18 cellular contexts compared by ENCODE assay signal in the genomic region with DNA sequence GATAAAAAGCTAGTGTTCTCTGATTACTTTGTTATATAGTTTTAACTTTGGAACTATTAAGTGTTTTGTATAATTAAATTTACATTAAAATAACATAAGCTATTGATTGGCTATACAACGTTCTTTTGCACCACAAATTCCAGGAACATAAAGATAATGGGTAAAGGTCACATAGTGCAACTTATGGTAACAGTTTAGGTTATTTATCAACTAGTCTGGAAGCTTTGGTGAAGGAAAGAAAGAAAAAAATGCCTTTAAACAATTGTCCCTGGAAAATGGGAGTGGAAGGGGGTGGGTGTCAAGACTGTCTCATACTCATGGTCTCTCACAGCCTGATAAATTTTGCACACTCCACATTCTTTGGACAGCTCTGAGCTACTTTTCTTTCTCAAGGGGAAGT. TPM values are rescaled to one million over a fixed set of nuclear protein-coding genes. Genes with fewer than 3 reads are reported as not detected.
DNase-seq lines count a peak whose midpoint lies in the region; ATAC-seq, FAIRE-seq and TF ChIP-seq lines count a peak whose summit lies in the region.
"Had no signal": no experiment of that assay in that cellular context is flagged by ENCODE, and none has a peak within 500 bp of the region (broad histone marks: within the 10 kb centered on the region; RNA-seq: fewer than 3 reads in every experiment).

No MANE protein-coding gene starts in this region.

- DNase-seq in HepG2 (ENCODE audit: low spot score), result no peak
- no peak for DNase-seq in right lobe of liver
- no peak for DNase-seq in astrocyte (ENCODE audit: low read depth)
- DNase-seq in NCI-H2171 treated with DMSO at 0.1 percent for 48 hours (lab: John Stamatoyannopoulos, UW), result no peak
- no peak for DNase-seq in stimulated activated CD4-positive, alpha-beta T cell treated with anti-CD3 and anti-CD28 coated beads, Interleukin-2, amount 100 ng/mL, for 48 hours
- DNase-seq: Calu3, DMS153, DND-41, H9, KG1, NCI-H1048, NCI-H2029 treated with DMSO at 0.1 percent for 48 hours, NCI-H2227 treated with DMSO at 0.1 percent for 48 hours had no signal

- H3K4me1 Mint-ChIP-seq in astrocyte (ENCODE audit: low read depth, unreplicated experiment), result peaks cover 33% of the 10 kb centered on the region

- H3K9me3 Mint-ChIP-seq in astrocyte (ENCODE audit: unreplicated experiment), result peaks cover 7% of the 10 kb centered on the region
- H3K9me3 Mint-ChIP-seq: GM23338, H9 had no signal

- H3K79me2 ChIP-seq in HepG2 (ENCODE audit: insufficient read depth, low read length), result no peaks in the 10 kb centered on the region
- H3K79me2 ChIP-seq in astrocyte (ENCODE audit: insufficient read depth, low read length), result no peaks in the 10 kb centered on the region
- no peaks in the 10 kb centered on the region for H3K79me2 ChIP-seq in parathyroid adenoma

- ATAC-seq in HepG2 (peak; percentile 42; the same call in 2 of the 3 replicates), right lobe of liver (no peak), HG02678 (IDR thresholded peaks at IDR 0.05; ENCODE audit: unreplicated experiment) (no peak)
- ATAC-seq: GM23338 had no signal

- H4K20me1 ChIP-seq in HepG2 (ENCODE audit: insufficient read depth, low read length) (no peaks in the 10 kb centered on the region), astrocyte (ENCODE audit: insufficient read depth, low read length) (no peaks in the 10 kb centered on the region)

- TF ChIP-seq POLR2A in HepG2 (IDR thresholded peaks at IDR 0.05; ENCODE audit: insufficient read depth in 1 of 2, low read depth in 2 of 2, low read length in 2 of 2) (no peak), right lobe of liver (IDR thresholded peaks at IDR 0.05) (no peak)

- TF ChIP-seq CTCF in HepG2 (CRISPR knock-in tag; IDR thresholded peaks at IDR 0.05) (no peak), right lobe of liver (IDR thresholded peaks at IDR 0.05) (no peak), astrocyte (IDR thresholded peaks at IDR 0.05; ENCODE audit: insufficient read depth, low read depth, low read length) (no peak), parathyroid adenoma (IDR thresholded peaks at IDR 0.05) (no peak)

- H3K27me3 Mint-ChIP-seq in astrocyte (ENCODE audit: low read depth, unreplicated experiment), result no peaks in the 10 kb centered on the region

- no peak for TF ChIP-seq RAD21 in HepG2 (CRISPR knock-in tag; IDR thresholded peaks at IDR 0.05)

- 2% methylated on average over 1 of the region's 1 CpG for WGBS in HepG2 (ENCODE audit: low lambda C conversion rate)
- 27% methylated on average over 1 of the region's 1 CpG for WGBS in right lobe of liver (ENCODE audit: insufficient coverage, low coverage, low lambda C conversion rate, missing lambda C conversion rate)

- intact Hi-C loops in HepG2 (cut with micrococcal nuclease; ENCODE audit: unreplicated experiment), result no loop called here
- intact Hi-C loops in right lobe of liver (cut with DNase I), result no loop called here

- H3K4me1 ChIP-seq in HepG2 (ENCODE audit: insufficient read depth, low read length), result peaks cover 60% of the 10 kb centered on the region
- no peaks in the 10 kb centered on the region for H3K4me1 ChIP-seq in right lobe of liver
- H3K4me1 ChIP-seq in astrocyte (ENCODE audit: insufficient read depth, low read length), result peaks cover 18% of the 10 kb centered on the region
- peaks cover 31% of the 10 kb centered on the region for H3K4me1 ChIP-seq in parathyroid adenoma

- H3K9ac ChIP-seq in HepG2 (ENCODE audit: insufficient read depth, low read depth, low read length), result no peak overlapping the region
- no peak overlapping the region for H3K9ac ChIP-seq in astrocyte (ENCODE audit: low read length)
- no peak overlapping the region for H3K9ac ChIP-seq in parathyroid adenoma

- CTCF ChIA-PET in HepG2 (lab: Yijun Ruan, JAX; ENCODE audit: low intra/inter-chr PET ratio, low total read pairs), result no interaction called here

- H3K9me3 ChIP-seq in HepG2 (ENCODE audit: low read length) (no peaks in the 10 kb centered on the region), right lobe of liver (no peaks in the 10 kb centered on the region), astrocyte (ENCODE audit: insufficient read depth, low read depth, low read length) (no peaks in the 10 kb centered on the region), parathyroid adenoma (ENCODE audit: control insufficient read depth, low read length) (no peaks in the 10 kb centered on the region)
- H3K9me3 ChIP-seq: SJCRH30 had no signal

- H3K36me3 ChIP-seq in HepG2 (replicated peaks in 1 of 2; ENCODE audit: control insufficient read depth in 1 of 2, insufficient read depth in 2 of 2, low read length in 2 of 2) (no peaks in the 10 kb centered on the region), right lobe of liver (no peaks in the 10 kb centered on the region), astrocyte (ENCODE audit: insufficient read depth, low read length) (no peaks in the 10 kb centered on the region), parathyroid adenoma (ENCODE audit: control insufficient read depth, insufficient read depth, low read length) (no peaks in the 10 kb centered on the region)
- H3K36me3 ChIP-seq: SJCRH30 had no signal

- no peak overlapping the region for H3K4me3 ChIP-seq in HepG2 (replicated peaks in 1 of 3; ENCODE audit: insufficient read depth in 1 of 3, low read depth in 2 of 3, low read length in 3 of 3)
- H3K4me3 ChIP-seq in right lobe of liver, result no peak overlapping the region
- no peak overlapping the region for H3K4me3 ChIP-seq in astrocyte (ENCODE audit: insufficient read depth, low read depth, low read length)
- H3K4me3 ChIP-seq in parathyroid adenoma (ENCODE audit: low read depth, low read length), result no peak overlapping the region
- H3K4me3 ChIP-seq: GM23338, SJCRH30 had no signal

- H3K4me3 Mint-ChIP-seq in astrocyte (ENCODE audit: unreplicated experiment), result no peak overlapping the region
- H3K4me3 Mint-ChIP-seq: GM23338, H9 had no signal

- in situ Hi-C loops in HepG2 (cut with HindIII; ENCODE audit: extremely low pct_ligation_motif_present, low pct_unique_long_range_greater_than_20kb), result no loop called here

- POLR2A ChIA-PET in HepG2 (lab: Yijun Ruan, JAX), result interaction anchor here (2.4 kb wide), 1 partner anchor 10 kb away, joined by 11 read pairs; no protein-coding TSS in a partner anchor

- no peak overlapping the region for H2AFZ ChIP-seq in HepG2 (ENCODE audit: low read length)
- H2AFZ ChIP-seq in astrocyte (ENCODE audit: low read depth, low read length), result no peak overlapping the region
- H2AFZ ChIP-seq in parathyroid adenoma, result no peak overlapping the region
- H2AFZ ChIP-seq: GM23338 had no signal

- H3K27ac ChIP-seq in HepG2 (ENCODE audit: extremely low read length, insufficient read depth, low read length) (no peak overlapping the region), right lobe of liver (no peak overlapping the region), astrocyte (ENCODE audit: low read depth, low read length) (no peak overlapping the region), parathyroid adenoma (peak overlapping the region; percentile 64)
- H3K27ac ChIP-seq: 22Rv1, SJCRH30 had no signal

- H3K27ac Mint-ChIP-seq in astrocyte (ENCODE audit: unreplicated experiment), result peak overlapping the region; percentile 9
- H3K27ac Mint-ChIP-seq: GM23338, H9 had no signal

- BruUV-seq in HepG2 (replicated peaks; lab: Mats Ljungman, UMichigan), result no TSS peak

- no peaks in the 10 kb centered on the region for H3K27me3 ChIP-seq in HepG2 (ENCODE audit: control insufficient read depth in 1 of 2, insufficient read depth in 2 of 2, low read length in 2 of 2)
- H3K27me3 ChIP-seq in right lobe of liver, result no peaks in the 10 kb centered on the region
- no peaks in the 10 kb centered on the region for H3K27me3 ChIP-seq in astrocyte (ENCODE audit: insufficient read depth, low read length)
- H3K27me3 ChIP-seq in parathyroid adenoma (ENCODE audit: control insufficient read depth, insufficient read depth, low read length), result no peaks in the 10 kb centered on the region
- H3K27me3 ChIP-seq: SJCRH30 had no signal

- TF ChIP-seq EP300 in HepG2 (IDR thresholded peaks at IDR 0.05; ENCODE audit: low read depth in 2 of 2, low read length in 2 of 2), result 0 out of 4 replicates have a peak, but pooled peaks of 1 of the 2 experiments have one; percentile 9
- no peak for TF ChIP-seq EP300 in HepG2 (CRISPR knock-in tag; IDR thresholded peaks at IDR 0.05; ENCODE audit: borderline replicate concordance)

- FAIRE-seq in HepG2 (lab: Jason Lieb, UNC) (peak; percentile 47), astrocyte (lab: Jason Lieb, UNC) (no peak)

- H3K4me2 ChIP-seq in HepG2 (ENCODE audit: low read depth, low read length) (peak overlapping the region; percentile 28; the same call in 1 of the 2 replicates), astrocyte (ENCODE audit: low read length) (no peak overlapping the region), parathyroid adenoma (ENCODE audit: low read length) (no peak overlapping the region)
- H3K4me2 ChIP-seq: GM23338 had no signal

- no peaks in the 10 kb centered on the region for H3K36me3 Mint-ChIP-seq in astrocyte (ENCODE audit: low read depth, unreplicated experiment)

RNA-seq across cellular contexts. Expression of gene SPARC, which starts 17.1 kb away (rescaled TPM):
- total RNA-seq in HepG2 (2016; rRNA removed; fragmentation: Illumina TruSeq; extraction: Trizol), result 75.5 and 192 TPM in 2 replicates
- total RNA-seq in HepG2 (2016; cell fraction: cytosol; rRNA removed; fragmentation: Illumina TruSeq; extraction: Trizol; ENCODE audit: low read depth), result 9.1 and 9.9 TPM in 2 replicates
- total RNA-seq in HepG2 (2016; cell fraction: insoluble cytoplasmic fraction; rRNA removed; fragmentation: Illumina TruSeq; extraction: Trizol), result 71.7 and 190 TPM in 2 replicates
- 37.6 and 38.8 TPM in 2 replicates for total RNA-seq in HepG2 (2016; cell fraction: membrane; rRNA removed; fragmentation: Illumina TruSeq; extraction: Trizol)
- 149 and 175 TPM in 2 replicates for total RNA-seq in HepG2 (2016; cell fraction: nucleus; rRNA removed; fragmentation: Illumina TruSeq; extraction: Trizol)
- polyA plus RNA-seq in HepG2 (2011; rRNA removed), result 65.0 and 76.7 TPM in 2 replicates
- polyA plus RNA-seq in HepG2 (2011; cell fraction: cytosol; rRNA removed), result 54.8 and 70.7 TPM in 2 replicates
- 37.4 and 43.1 TPM in 2 replicates for polyA plus RNA-seq in HepG2 (2011; cell fraction: nucleus; rRNA removed)
- polyA plus RNA-seq in HepG2 (2012), result 35.8 and 37.1 TPM in 2 replicates
- polyA plus RNA-seq in HepG2 (2016; cell fraction: cytosol; fragmentation: Illumina TruSeq; extraction: Trizol; ENCODE audit: low read depth), result 23.5 and 31.8 TPM in 2 replicates
- 109 and 123 TPM in 2 replicates for polyA plus RNA-seq in HepG2 (2016; cell fraction: insoluble cytoplasmic fraction; fragmentation: Illumina TruSeq; extraction: Trizol; ENCODE audit: low read depth)
- polyA plus RNA-seq in HepG2 (2016; cell fraction: membrane; fragmentation: Illumina TruSeq; extraction: Trizol; ENCODE audit: low read depth), result 43.6 and 45.2 TPM in 2 replicates
- 354 and 386 TPM in 2 replicates for polyA plus RNA-seq in HepG2 (2016; cell fraction: nucleus; fragmentation: Illumina TruSeq; extraction: Trizol; ENCODE audit: insufficient read depth, low read depth)
- polyA minus RNA-seq in HepG2 (2011; rRNA and poly(A)+ RNA removed; ENCODE audit: low replicate concordance), result 64.6 TPM in 1 of 2 replicates, not detected in the other
- 30.4 and 42.5 TPM in 2 replicates for polyA minus RNA-seq in HepG2 (2011; cell fraction: cytosol; rRNA and poly(A)+ RNA removed)
- 9.7 and 14.0 TPM in 2 replicates for polyA minus RNA-seq in HepG2 (2011; cell fraction: nucleus; rRNA and poly(A)+ RNA removed)
- 100 to 1,000 TPM in 4 of 6 experiments, 10 to 100 TPM in 2; 62.2 to 277 (median 109) TPM for total RNA-seq in right lobe of liver
- total RNA-seq in astrocyte, result 15,667 and 20,724 TPM in 2 replicates
- total RNA-seq: Calu3 had no signal

RNA-seq across cellular contexts. Expression of gene ATOX1, which starts 54.7 kb away (rescaled TPM):
- total RNA-seq in HepG2 (2016; rRNA removed; fragmentation: Illumina TruSeq; extraction: Trizol) (124 and 146 TPM in 2 replicates), right lobe of liver (100 to 1,000 TPM in 3 of 6 experiments, 10 to 100 TPM in 3; 83.1 to 177 (median 96.7) TPM), astrocyte (265 and 274 TPM in 2 replicates)
- 55.4 and 83.7 TPM in 2 replicates for total RNA-seq in HepG2 (2016; cell fraction: cytosol; rRNA removed; fragmentation: Illumina TruSeq; extraction: Trizol; ENCODE audit: low read depth)
- 123 and 144 TPM in 2 replicates for total RNA-seq in HepG2 (2016; cell fraction: insoluble cytoplasmic fraction; rRNA removed; fragmentation: Illumina TruSeq; extraction: Trizol)
- total RNA-seq in HepG2 (2016; cell fraction: membrane; rRNA removed; fragmentation: Illumina TruSeq; extraction: Trizol), result 93.5 and 124 TPM in 2 replicates
- total RNA-seq in HepG2 (2016; cell fraction: nucleus; rRNA removed; fragmentation: Illumina TruSeq; extraction: Trizol), result 49.1 and 52.7 TPM in 2 replicates
- 62.4 and 62.5 TPM in 2 replicates for polyA plus RNA-seq in HepG2 (2011; rRNA removed)
- 113 and 180 TPM in 2 replicates for polyA plus RNA-seq in HepG2 (2011; cell fraction: cytosol; rRNA removed)
- 35.5 and 39.6 TPM in 2 replicates for polyA plus RNA-seq in HepG2 (2011; cell fraction: nucleus; rRNA removed)
- 92.4 and 93.3 TPM in 2 replicates for polyA plus RNA-seq in HepG2 (2012)
- 97.4 and 143 TPM in 2 replicates for polyA plus RNA-seq in HepG2 (2016; cell fraction: cytosol; fragmentation: Illumina TruSeq; extraction: Trizol; ENCODE audit: low read depth)
- 209 and 219 TPM in 2 replicates for polyA plus RNA-seq in HepG2 (2016; cell fraction: insoluble cytoplasmic fraction; fragmentation: Illumina TruSeq; extraction: Trizol; ENCODE audit: low read depth)
- 131 and 173 TPM in 2 replicates for polyA plus RNA-seq in HepG2 (2016; cell fraction: membrane; fragmentation: Illumina TruSeq; extraction: Trizol; ENCODE audit: low read depth)
- polyA plus RNA-seq in HepG2 (2016; cell fraction: nucleus; fragmentation: Illumina TruSeq; extraction: Trizol; ENCODE audit: insufficient read depth, low read depth), result 113 and 116 TPM in 2 replicates
- 66.0 and 83.2 TPM in 2 replicates for polyA minus RNA-seq in HepG2 (2011; rRNA and poly(A)+ RNA removed; ENCODE audit: low replicate concordance)
- polyA minus RNA-seq in HepG2 (2011; cell fraction: cytosol; rRNA and poly(A)+ RNA removed), result 18.4 and 25.2 TPM in 2 replicates
- polyA minus RNA-seq in HepG2 (2011; cell fraction: nucleus; rRNA and poly(A)+ RNA removed), result 18.3 and 24.2 TPM in 2 replicates

Comparison
In these comparisons a context has a peak if more than half of its experiments do, and no peak if none do; other contexts are left out.
1. RNA of gene SPARC, which starts 17.1 kb away (total RNA-seq): 15,667 to 20,724 TPM in astrocyte; 9.1 to 192 TPM in HepG2 and 62.2 to 277 TPM in right lobe of liver; every median in the first group is over 10 times any median in the second.